18 cellular contexts compared by ENCODE assay signal in the genomic region with DNA sequence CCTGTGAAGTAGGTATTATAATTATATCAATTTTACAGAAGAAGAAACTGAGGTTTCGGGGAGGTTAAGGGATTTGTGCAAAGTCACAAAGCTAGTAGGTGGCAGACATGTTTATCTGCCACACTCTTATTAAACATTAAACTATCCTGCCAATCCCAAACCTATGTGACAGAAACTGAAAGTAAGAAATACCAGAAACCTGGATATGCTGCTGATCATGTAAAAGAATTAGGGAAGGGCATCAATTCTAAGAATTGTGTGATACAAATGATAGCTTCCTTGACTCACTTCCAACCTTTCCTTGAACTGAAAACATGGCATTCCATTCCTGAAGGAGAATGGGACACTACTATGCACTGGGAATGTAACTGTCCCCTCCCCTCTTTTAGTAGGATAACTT. TPM values are rescaled to one million over a fixed set of nuclear protein-coding genes. Genes with fewer than 3 reads are reported as not detected.
DNase-seq lines count a peak whose midpoint lies in the region; ATAC-seq, FAIRE-seq and TF ChIP-seq lines count a peak whose summit lies in the region.
"Had no signal": no experiment of that assay in that cellular context is flagged by ENCODE, and none has a peak within 500 bp of the region (broad histone marks: within the 10 kb centered on the region; RNA-seq: fewer than 3 reads in every experiment).

No MANE protein-coding gene starts in this region.

- no TSS peak for BruUV-seq in GM12878 (replicated peaks; lab: Mats Ljungman, UMichigan)

- H4K20me1 ChIP-seq in BLaER1 = no peaks in the 10 kb centered on the region
- peaks cover 3% of the 10 kb centered on the region; the same call in 1 of the 2 replicates for H4K20me1 ChIP-seq in GM23248 (ENCODE audit: insufficient read depth)
- no peaks in the 10 kb centered on the region for H4K20me1 ChIP-seq in GM12878 (ENCODE audit: control insufficient read depth, insufficient read depth)

- WGBS in GM23248 (ENCODE audit: low coverage in 1 of 2, low lambda C conversion rate in 2 of 2, missing lambda C conversion rate in 2 of 2), 2 experiments = 100% methylated on average over 1 of the region's 1 CpG
- WGBS in GM12878 (ENCODE audit: insufficient coverage, insufficient replicate concordance, low lambda C conversion rate, missing lambda C conversion rate) = 87% methylated on average over 1 of the region's 1 CpG

- peak overlapping the region; percentile 90 to 91 for H3K27ac Mint-ChIP-seq in natural killer cell
- H3K27ac Mint-ChIP-seq in activated CD4-positive, alpha-beta memory T cell treated with anti-CD3 and anti-CD28 coated beads for 36 hours = no peak overlapping the region
- H3K27ac Mint-ChIP-seq: activated naive CD4-positive, alpha-beta T cell treated with anti-CD3 and anti-CD28 coated beads, Interleukin-2, amount 10 ng/mL, durations not matched to agents 7 days and 5 days; WTC11 had no signal

- H2AFZ ChIP-seq in GM23248 (no peak overlapping the region), GM12878 (ENCODE audit: control insufficient read depth, low read depth, low read length) (no peak overlapping the region)

- TF ChIP-seq CTCF in GM12878 (IDR thresholded peaks at IDR 0.05 in 2 of 3, conservative IDR thresholded peaks at IDR 0.05 in 1 of 3; ENCODE audit: control insufficient read depth in 2 of 3, extremely low read depth in 1 of 3, insufficient read depth in 1 of 3, low read depth in 3 of 3, low read length in 3 of 3) = no peak
- TF ChIP-seq CTCF in natural killer cell (IDR thresholded peaks at IDR 0.05) = no peak

- H3K9me3 Mint-ChIP-seq in natural killer cell = no peaks in the 10 kb centered on the region
- H3K9me3 Mint-ChIP-seq in activated CD4-positive, alpha-beta memory T cell treated with anti-CD3 and anti-CD28 coated beads for 36 hours = peaks cover 5% of the 10 kb centered on the region

- H3K79me2 ChIP-seq in GM23248 (ENCODE audit: insufficient read depth) = peaks cover 85% of the 10 kb centered on the region
- peaks cover 76% of the 10 kb centered on the region for H3K79me2 ChIP-seq in GM12878 (ENCODE audit: control insufficient read depth, insufficient read depth, low read length)

- SMC1A ChIA-PET in GM12878 (lab: Charles Lee; ENCODE audit: uncharacterized antibody, unreplicated experiment) = interaction anchor here (0.5 to 8.7 kb wide), 13 partner anchors 10 to 172 kb away, joined by 3 to 125 read pairs (median 13); a partner anchor contains a TSS

- peaks cover 57 to 66% of the 10 kb centered on the region in 2 donors for H3K4me1 Mint-ChIP-seq in natural killer cell
- peaks cover 49% of the 10 kb centered on the region for H3K4me1 Mint-ChIP-seq in activated CD4-positive, alpha-beta memory T cell treated with anti-CD3 and anti-CD28 coated beads for 36 hours (ENCODE audit: low read depth)

- no peak for FAIRE-seq in GM12878 (lab: Jason Lieb, UNC)
- FAIRE-seq: GM12891 had no signal

- TF ChIP-seq RAD21 in GM12878 (IDR thresholded peaks at IDR 0.05; ENCODE audit: insufficient read depth, low read depth, low read length) = no peak

- POLR2A ChIA-PET in GM12878 (lab: Charles Lee) = interaction anchor here (0.6 to 5.9 kb wide), 8 partner anchors 9 to 151 kb away, joined by 3 to 68 read pairs (median 4); a partner anchor contains a TSS
- POLR2A ChIA-PET in activated CD4-positive, alpha-beta memory T cell treated with anti-CD3 and anti-CD28 coated beads for 36 hours (lab: Charles Lee) = no interaction called here

- H3K9ac ChIP-seq in BLaER1 (no peak overlapping the region), GM23248 (no peak overlapping the region), GM12878 (ENCODE audit: control insufficient read depth, insufficient read depth, low read length) (no peak overlapping the region)

- CTCF ChIA-PET in GM12878 (lab: Yijun Ruan, JAX) = interaction anchor here (0.6 to 7.6 kb wide), 12 partner anchors 8 to 234 kb away, joined by 3 to 98 read pairs (median 27); a partner anchor contains a TSS
- CTCF ChIA-PET in activated CD4-positive, alpha-beta memory T cell treated with anti-CD3 and anti-CD28 coated beads for 36 hours (lab: Charles Lee) = interaction anchor here (3.5 to 5.0 kb wide), 2 partner anchors 21 to 48 kb away, joined by 15 to 94 read pairs; a partner anchor contains a TSS

- H3F3A ChIP-seq in GM23248 (ENCODE audit: insufficient read depth) = peaks cover 43% of the 10 kb centered on the region

- in situ Hi-C loops in GM23248 (cut with MboI) (no loop called here), GM12878 (cut with MboI) (loop anchor here (5.0 kb wide), 1 partner anchor 44 kb away; no protein-coding TSS in a partner anchor)

- no peaks in the 10 kb centered on the region for H3K36me3 Mint-ChIP-seq in natural killer cell
- peaks cover 12% of the 10 kb centered on the region for H3K36me3 Mint-ChIP-seq in activated CD4-positive, alpha-beta memory T cell treated with anti-CD3 and anti-CD28 coated beads for 36 hours

- H3K4me3 ChIP-seq in BLaER1 = no peak overlapping the region
- no peak overlapping the region for H3K4me3 ChIP-seq in GM23248
- H3K4me3 ChIP-seq in GM12878 = 0 out of 2 replicates have a peak overlapping the region, but pooled peaks have one; percentile 67

- RAD21 ChIA-PET in GM12878 (lab: Charles Lee; ENCODE audit: unreplicated experiment) = interaction anchor here (0.8 to 6.9 kb wide), 10 partner anchors 9 to 171 kb away, joined by 4 to 98 read pairs (median 28); a partner anchor contains a TSS

- H3K4me1 ChIP-seq in BLaER1 (peaks cover 53% of the 10 kb centered on the region), GM23248 (ENCODE audit: insufficient read depth) (peaks cover 53% of the 10 kb centered on the region), GM12878 (ENCODE audit: control insufficient read depth, insufficient read depth, low read length) (peaks cover 6% of the 10 kb centered on the region; the same call in 1 of the 2 replicates)

- DNase-seq in GM23248 = peak; percentile 25
- no peak for DNase-seq in GM12878 (ENCODE audit: low read depth, low spot score)
- no peak for DNase-seq in natural killer cell
- no peak for DNase-seq in activated CD4-positive, alpha-beta memory T cell treated with anti-CD3 and anti-CD28 coated beads for 36 hours
- DNase-seq in GDM1 (lab: John Stamatoyannopoulos, UW) = no peak
- no peak for DNase-seq in activated effector memory CD4-positive, alpha-beta T cell treated with anti-CD3 and anti-CD28 coated beads, Interleukin-2, amount 50 U/mL, for 16 hours
- no peak for DNase-seq in NCI-H1436 (lab: John Stamatoyannopoulos, UW)
- DNase-seq: activated naive CD4-positive, alpha-beta T cell treated with anti-CD3 and anti-CD28 coated beads, Interleukin-2, amount 10 ng/mL, durations not matched to agents 7 days and 5 days; effector CD8-positive, alpha-beta T cell; foreskin fibroblast; KG1; left ventricle myocardium superior; naive thymus-derived CD8-positive, alpha-beta T cell; NCI-H187; NCI-H524 treated with DMSO at 0.1 percent for 48 hours had no signal

- peak overlapping the region; percentile 49 for H3K4me3 Mint-ChIP-seq in natural killer cell
- no peak overlapping the region for H3K4me3 Mint-ChIP-seq in activated CD4-positive, alpha-beta memory T cell treated with anti-CD3 and anti-CD28 coated beads for 36 hours
- H3K4me3 Mint-ChIP-seq: activated naive CD4-positive, alpha-beta T cell treated with anti-CD3 and anti-CD28 coated beads, Interleukin-2, amount 10 ng/mL, durations not matched to agents 7 days and 5 days; WTC11 had no signal

- H3K9me2 ChIP-seq in GM23248 (ENCODE audit: insufficient read depth) = no peaks in the 10 kb centered on the region

- H3K36me3 ChIP-seq in BLaER1 (peaks cover 34% of the 10 kb centered on the region), GM23248 (ENCODE audit: low read depth) (no peaks in the 10 kb centered on the region), GM12878 (ENCODE audit: control insufficient read depth in 2 of 2, insufficient read depth in 2 of 2, low read length in 1 of 2) (peaks cover 0 to 4% of the 10 kb centered on the region in 2 experiments; a peak in 1 of 4 replicates)

- H3K9me3 ChIP-seq in BLaER1 (peaks cover 41% of the 10 kb centered on the region), GM23248 (ENCODE audit: low read depth) (no peaks in the 10 kb centered on the region), GM12878 (replicated peaks; ENCODE audit: control insufficient read depth, insufficient read depth, low read length) (peaks cover 6% of the 10 kb centered on the region)

- TF ChIP-seq EP300 in GM12878 (IDR thresholded peaks at IDR 0.05; ENCODE audit: borderline replicate concordance in 1 of 2, control insufficient read depth in 1 of 2, low read depth in 2 of 2, low read length in 2 of 2) = no peak

- H3K27me3 ChIP-seq in BLaER1 (no peaks in the 10 kb centered on the region), GM23248 (replicated peaks; ENCODE audit: insufficient read depth) (no peaks in the 10 kb centered on the region), GM12878 (replicated peaks in 1 of 2; ENCODE audit: control insufficient read depth in 2 of 2, insufficient read depth in 2 of 2, low read length in 1 of 2) (no peaks in the 10 kb centered on the region)

- H3K27me3 Mint-ChIP-seq in natural killer cell (ENCODE audit: low read depth in 2 of 2) = no peaks in the 10 kb centered on the region
- H3K27me3 Mint-ChIP-seq in activated CD4-positive, alpha-beta memory T cell treated with anti-CD3 and anti-CD28 coated beads for 36 hours = no peaks in the 10 kb centered on the region
- H3K27me3 Mint-ChIP-seq: activated naive CD4-positive, alpha-beta T cell treated with anti-CD3 and anti-CD28 coated beads, Interleukin-2, amount 10 ng/mL, durations not matched to agents 7 days and 5 days; naive thymus-derived CD8-positive, alpha-beta T cell had no signal

- peak overlapping the region; percentile 90 for H3K4me2 ChIP-seq in BLaER1
- H3K4me2 ChIP-seq in GM23248 (ENCODE audit: unreplicated experiment) = peak overlapping the region; percentile 61
- peak overlapping the region; percentile 6; the same call in 1 of the 2 replicates for H3K4me2 ChIP-seq in GM12878 (ENCODE audit: control insufficient read depth, insufficient read depth)

- H3K27ac ChIP-seq in BLaER1 (peak overlapping the region; percentile 32; the same call in 1 of the 2 replicates), GM23248 (peak overlapping the region; percentile 98), GM12878 (ENCODE audit: control insufficient read depth, insufficient read depth) (no peak overlapping the region)

- TF ChIP-seq POLR2A in GM12878 (IDR thresholded peaks at IDR 0.05; ENCODE audit: low read depth, low read length) = no peak

- intact Hi-C loops in GM12878 (cut with micrococcal nuclease; ENCODE audit: unreplicated experiment) (loop anchor here (5.0 kb wide), 2 partner anchors 119 to 174 kb away; no protein-coding TSS in a partner anchor), natural killer cell (cut with micrococcal nuclease) (loop anchor here (5.0 kb wide), 1 partner anchor 49 kb away; no protein-coding TSS in a partner anchor)
- intact Hi-C loops in activated CD4-positive, alpha-beta memory T cell treated with anti-CD3 and anti-CD28 coated beads for 36 hours (cut with micrococcal nuclease) = loop anchor here (5.0 kb wide), 2 partner anchors 174 to 304 kb away; no protein-coding TSS in a partner anchor

- no peak for ATAC-seq in GM12878
- no peak for ATAC-seq in natural killer cell
- ATAC-seq: naive thymus-derived CD8-positive, alpha-beta T cell; WTC11 had no signal

RNA-seq across cellular contexts. Expression of a gene that starts 16.9 kb away (rescaled TPM):
- 17.8 and 30.0 TPM in 2 replicates for total RNA-seq in GM23248 (2014; rRNA removed; shearing (Covaris generic))
- polyA plus RNA-seq in GM23248 (2016; fragmentation: Nextera tagmentation; extraction: Ambion mirVana) = 49.8 TPM in 2 replicates
- total RNA-seq in GM12878 (2013; cell fraction: nucleolus; rRNA removed) = 292 and 310 TPM in 2 replicates
- total RNA-seq in GM12878 (2014; rRNA removed) = 43.7 and 56.1 TPM in 2 replicates
- 92.8 and 93.7 TPM in 2 replicates for total RNA-seq in GM12878 (2014; rRNA removed; fragmentation: Illumina TruSeq; extraction: Trizol)
- total RNA-seq in GM12878 (2021) = 50.7 and 52.0 TPM in 2 replicates
- polyA plus RNA-seq in GM12878 (2011; ENCODE audit: low read depth) = 29.8 TPM
- 129 and 131 TPM in 2 replicates for polyA plus RNA-seq in GM12878 (2011; rRNA removed)
- polyA plus RNA-seq in GM12878 (2011; cell fraction: cytosol; rRNA removed) = 71.4 and 104 TPM in 2 replicates
- polyA plus RNA-seq in GM12878 (2011; cell fraction: nucleus; rRNA removed) = 62.7 and 82.1 TPM in 2 replicates
- polyA plus RNA-seq in GM12878 (2012) = 35.8 and 44.5 TPM in 2 replicates
- polyA plus RNA-seq in GM12878 (2014; fragmentation: Illumina TruSeq; extraction: Trizol) = 98.9 and 117 TPM in 2 replicates
- polyA plus RNA-seq in GM12878 (2014; fragmentation: Nextera tagmentation; extraction: Ambion mirVana) = 10 to 100 TPM; 41.3 to 42.5 TPM
- 37.7 and 47.3 TPM in 2 replicates for polyA plus RNA-seq in GM12878 (2014; rRNA removed)
- 10 to 100 TPM; 63.6 to 69.5 TPM for polyA plus RNA-seq in GM12878 (2016; fragmentation: Nextera tagmentation; extraction: Ambion mirVana)
- polyA minus RNA-seq in GM12878 (2011; rRNA and poly(A)+ RNA removed) = 214 and 256 TPM in 2 replicates
- polyA minus RNA-seq in GM12878 (2011; cell fraction: cytosol; rRNA and poly(A)+ RNA removed) = 46.5 and 53.7 TPM in 2 replicates
- polyA minus RNA-seq in GM12878 (2011; cell fraction: nucleus; rRNA and poly(A)+ RNA removed) = 57.2 and 77.2 TPM in 2 replicates
- total RNA-seq in natural killer cell = 100 to 1,000 TPM; 155 to 166 (median 157) TPM
- total RNA-seq in activated CD4-positive, alpha-beta memory T cell treated with anti-CD3 and anti-CD28 coated beads for 36 hours = 10 to 100 TPM; 47.5 to 50.4 TPM

RNA-seq across cellular contexts. Expression of a gene that starts 20.5 kb away (rescaled TPM):
- total RNA-seq in GM23248 (2014; rRNA removed; shearing (Covaris generic)) = 27.1 and 42.7 TPM in 2 replicates
- polyA plus RNA-seq in GM23248 (2016; fragmentation: Nextera tagmentation; extraction: Ambion mirVana) = 17.2 and 17.6 TPM in 2 replicates
- 56.9 and 67.2 TPM in 2 replicates for total RNA-seq in GM12878 (2013; cell fraction: nucleolus; rRNA removed)
- 25.9 and 26.4 TPM in 2 replicates for total RNA-seq in GM12878 (2014; rRNA removed)
- total RNA-seq in GM12878 (2014; rRNA removed; fragmentation: Illumina TruSeq; extraction: Trizol) = 21.3 and 22.0 TPM in 2 replicates
- 21.1 and 21.3 TPM in 2 replicates for total RNA-seq in GM12878 (2021)
- 14.3 TPM for polyA plus RNA-seq in GM12878 (2011; ENCODE audit: low read depth)
- polyA plus RNA-seq in GM12878 (2011; rRNA removed) = 42.8 and 52.1 TPM in 2 replicates
- polyA plus RNA-seq in GM12878 (2011; cell fraction: cytosol; rRNA removed) = 19.6 and 25.2 TPM in 2 replicates
- 40.3 and 42.7 TPM in 2 replicates for polyA plus RNA-seq in GM12878 (2011; cell fraction: nucleus; rRNA removed)
- polyA plus RNA-seq in GM12878 (2012) = 16.0 and 16.4 TPM in 2 replicates
- 22.5 and 25.0 TPM in 2 replicates for polyA plus RNA-seq in GM12878 (2014; fragmentation: Illumina TruSeq; extraction: Trizol)
- 1 to 10 TPM; 5.2 to 9.5 TPM for polyA plus RNA-seq in GM12878 (2014; fragmentation: Nextera tagmentation; extraction: Ambion mirVana)
- polyA plus RNA-seq in GM12878 (2014; rRNA removed) = 20.0 and 22.9 TPM in 2 replicates
- 10 to 100 TPM; 21.2 to 21.4 TPM for polyA plus RNA-seq in GM12878 (2016; fragmentation: Nextera tagmentation; extraction: Ambion mirVana)
- 30.0 and 30.9 TPM in 2 replicates for polyA minus RNA-seq in GM12878 (2011; rRNA and poly(A)+ RNA removed)
- polyA minus RNA-seq in GM12878 (2011; cell fraction: cytosol; rRNA and poly(A)+ RNA removed) = 10.4 and 16.2 TPM in 2 replicates
- 15.7 and 29.7 TPM in 2 replicates for polyA minus RNA-seq in GM12878 (2011; cell fraction: nucleus; rRNA and poly(A)+ RNA removed)
- total RNA-seq in natural killer cell = 10 to 100 TPM; 27.5 to 40.3 (median 35.7) TPM
- 10 to 100 TPM; 20.6 to 22.0 TPM for total RNA-seq in activated CD4-positive, alpha-beta memory T cell treated with anti-CD3 and anti-CD28 coated beads for 36 hours

Comparison
In these comparisons a context has a peak if more than half of its experiments do, and no peak if none do; other contexts are left out.
1. H3K4me2 ChIP-seq: peak in every context shown above with its lines; median percentile 90 in BLaER1; 61 in GM23248; 6 in GM12878.